1 cellular context compared by ENCODE assay signal in the genomic region with DNA sequence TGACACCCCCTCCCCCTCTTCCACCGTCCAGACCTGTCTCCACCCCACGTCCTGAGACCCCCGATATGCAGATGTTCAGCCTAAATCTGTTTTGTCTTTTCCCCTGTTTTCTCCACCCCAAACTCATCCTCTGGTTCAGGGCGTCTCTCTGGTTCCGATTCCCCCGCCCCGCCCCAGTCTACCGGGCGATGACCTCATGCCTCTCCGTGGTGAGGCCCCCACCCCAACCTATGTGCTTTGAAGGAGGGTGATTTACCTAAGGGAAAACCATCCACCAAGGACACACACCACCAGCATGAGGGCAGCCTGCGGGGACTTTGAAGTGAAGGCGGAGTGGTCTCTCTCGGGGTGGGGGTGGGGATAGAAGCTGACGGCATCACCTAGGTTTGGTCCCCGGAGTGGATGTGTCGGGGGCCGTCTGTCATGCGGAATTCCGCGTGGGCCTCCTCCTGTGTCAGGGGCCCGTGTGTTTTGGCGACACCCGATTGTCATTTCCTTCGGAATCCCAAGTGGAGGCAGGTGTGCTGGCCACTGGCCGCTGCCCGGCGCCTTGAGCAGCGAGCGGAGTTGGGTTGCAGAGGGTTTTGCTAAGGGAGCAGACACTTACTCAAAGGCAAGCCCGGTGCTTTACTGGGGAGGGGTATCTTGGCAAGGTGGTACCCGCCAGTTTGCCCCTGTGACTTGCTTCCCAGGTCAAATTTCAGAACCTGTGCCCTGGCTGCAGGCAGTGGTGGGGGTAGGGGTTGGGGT.
TF ChIP-seq lines count a peak whose summit lies in the region.

No MANE protein-coding gene starts in this region.

TF ChIP-seq in HEK293, 187 proteins besides CTCF, POLR2A, EP300 and RAD21 (continued from another document):
- TF ChIP-seq, protein P1, sequence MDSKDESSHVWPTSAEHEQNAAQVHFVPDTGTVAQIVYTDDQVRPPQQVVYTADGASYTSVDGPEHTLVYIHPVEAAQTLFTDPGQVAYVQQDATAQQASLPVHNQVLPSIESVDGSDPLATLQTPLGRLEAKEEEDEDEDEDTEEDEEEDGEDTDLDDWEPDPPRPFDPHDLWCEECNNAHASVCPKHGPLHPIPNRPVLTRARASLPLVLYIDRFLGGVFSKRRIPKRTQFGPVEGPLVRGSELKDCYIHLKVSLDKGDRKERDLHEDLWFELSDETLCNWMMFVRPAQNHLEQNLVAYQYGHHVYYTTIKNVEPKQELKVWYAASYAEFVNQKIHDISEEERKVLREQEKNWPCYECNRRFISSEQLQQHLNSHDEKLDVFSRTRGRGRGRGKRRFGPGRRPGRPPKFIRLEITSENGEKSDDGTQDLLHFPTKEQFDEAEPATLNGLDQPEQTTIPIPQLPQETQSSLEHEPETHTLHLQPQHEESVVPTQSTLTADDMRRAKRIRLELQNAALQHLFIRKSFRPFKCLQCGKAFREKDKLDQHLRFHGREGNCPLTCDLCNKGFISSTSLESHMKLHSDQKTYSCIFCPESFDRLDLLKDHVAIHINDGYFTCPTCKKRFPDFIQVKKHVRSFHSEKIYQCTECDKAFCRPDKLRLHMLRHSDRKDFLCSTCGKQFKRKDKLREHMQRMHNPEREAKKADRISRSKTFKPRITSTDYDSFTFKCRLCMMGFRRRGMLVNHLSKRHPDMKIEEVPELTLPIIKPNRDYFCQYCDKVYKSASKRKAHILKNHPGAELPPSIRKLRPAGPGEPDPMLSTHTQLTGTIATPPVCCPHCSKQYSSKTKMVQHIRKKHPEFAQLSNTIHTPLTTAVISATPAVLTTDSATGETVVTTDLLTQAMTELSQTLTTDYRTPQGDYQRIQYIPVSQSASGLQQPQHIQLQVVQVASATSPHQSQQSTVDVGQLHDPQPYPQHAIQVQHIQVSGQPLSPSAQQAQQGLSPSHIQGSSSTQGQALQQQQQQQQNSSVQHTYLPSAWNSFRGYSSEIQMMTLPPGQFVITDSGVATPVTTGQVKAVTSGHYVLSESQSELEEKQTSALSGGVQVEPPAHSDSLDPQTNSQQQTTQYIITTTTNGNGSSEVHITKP (tag by site-specific recombination; IDR thresholded peaks at IDR 0.05), result peak; percentile 18; the same call in 1 of the 2 replicates
- TF ChIP-seq, protein P2, sequence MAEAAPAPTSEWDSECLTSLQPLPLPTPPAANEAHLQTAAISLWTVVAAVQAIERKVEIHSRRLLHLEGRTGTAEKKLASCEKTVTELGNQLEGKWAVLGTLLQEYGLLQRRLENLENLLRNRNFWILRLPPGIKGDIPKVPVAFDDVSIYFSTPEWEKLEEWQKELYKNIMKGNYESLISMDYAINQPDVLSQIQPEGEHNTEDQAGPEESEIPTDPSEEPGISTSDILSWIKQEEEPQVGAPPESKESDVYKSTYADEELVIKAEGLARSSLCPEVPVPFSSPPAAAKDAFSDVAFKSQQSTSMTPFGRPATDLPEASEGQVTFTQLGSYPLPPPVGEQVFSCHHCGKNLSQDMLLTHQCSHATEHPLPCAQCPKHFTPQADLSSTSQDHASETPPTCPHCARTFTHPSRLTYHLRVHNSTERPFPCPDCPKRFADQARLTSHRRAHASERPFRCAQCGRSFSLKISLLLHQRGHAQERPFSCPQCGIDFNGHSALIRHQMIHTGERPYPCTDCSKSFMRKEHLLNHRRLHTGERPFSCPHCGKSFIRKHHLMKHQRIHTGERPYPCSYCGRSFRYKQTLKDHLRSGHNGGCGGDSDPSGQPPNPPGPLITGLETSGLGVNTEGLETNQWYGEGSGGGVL (tag by site-specific recombination; IDR thresholded peaks at IDR 0.05), result peak; percentile 23
- TF ChIP-seq, protein P3, sequence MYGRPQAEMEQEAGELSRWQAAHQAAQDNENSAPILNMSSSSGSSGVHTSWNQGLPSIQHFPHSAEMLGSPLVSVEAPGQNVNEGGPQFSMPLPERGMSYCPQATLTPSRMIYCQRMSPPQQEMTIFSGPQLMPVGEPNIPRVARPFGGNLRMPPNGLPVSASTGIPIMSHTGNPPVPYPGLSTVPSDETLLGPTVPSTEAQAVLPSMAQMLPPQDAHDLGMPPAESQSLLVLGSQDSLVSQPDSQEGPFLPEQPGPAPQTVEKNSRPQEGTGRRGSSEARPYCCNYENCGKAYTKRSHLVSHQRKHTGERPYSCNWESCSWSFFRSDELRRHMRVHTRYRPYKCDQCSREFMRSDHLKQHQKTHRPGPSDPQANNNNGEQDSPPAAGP (tag by site-specific recombination; IDR thresholded peaks at IDR 0.05), result peak; percentile 61
- TF ChIP-seq ZNF366 (tag by site-specific recombination; conservative IDR thresholded peaks at IDR 0.05) (peak; percentile 50; the same call in 1 of the 2 replicates), ZBTB21 (tag by site-specific recombination; IDR thresholded peaks at IDR 0.05) (peak; percentile 57; the same call in 1 of the 2 replicates), SP2 (tag by site-specific recombination; IDR thresholded peaks at IDR 0.05) (peak; percentile 32), ZFHX2 (tag by site-specific recombination; conservative IDR thresholded peaks at IDR 0.05) (0 out of 2 replicates have a peak, but pooled peaks have one; percentile 8), ZEB2 (tag by site-specific recombination; IDR thresholded peaks at IDR 0.05) (peak; percentile 85; the same call in 1 of the 2 replicates), ZNF184 (tag by site-specific recombination; IDR thresholded peaks at IDR 0.05) (no peak), ZNF544 (tag by site-specific recombination; IDR thresholded peaks at IDR 0.05) (no peak), FEZF1 (tag by site-specific recombination; IDR thresholded peaks at IDR 0.05) (no peak), ZBTB48 (tag by site-specific recombination; IDR thresholded peaks at IDR 0.05) (0 out of 2 replicates have a peak, but pooled peaks have one; percentile 39), ZNF629 (tag by site-specific recombination; IDR thresholded peaks at IDR 0.05) (peak; percentile 83), ZNF214 (tag by site-specific recombination; IDR thresholded peaks at IDR 0.05; ENCODE audit: borderline replicate concordance) (no peak), SP7 (tag by site-specific recombination; IDR thresholded peaks at IDR 0.05) (peak; percentile 34; the same call in 1 of the 2 replicates), ZNF335 (tag by site-specific recombination; conservative IDR thresholded peaks at IDR 0.05) (peak; percentile 35), ZNF211 (tag by site-specific recombination; IDR thresholded peaks at IDR 0.05; ENCODE audit: low read depth) (no peak), ZNF394 (tag by site-specific recombination; IDR thresholded peaks at IDR 0.05; ENCODE audit: borderline replicate concordance) (peak; percentile 29; the same call in 1 of the 2 replicates), KLF7 (tag by site-specific recombination; IDR thresholded peaks at IDR 0.05; ENCODE audit: borderline replicate concordance) (peak; percentile 12; the same call in 1 of the 2 replicates), TCF7L2 (IDR thresholded peaks at IDR 0.05; ENCODE audit: borderline replicate concordance, low read depth, low read length) (peak; percentile 66; the same call in 1 of the 2 replicates), INSM2 (tag by site-specific recombination; IDR thresholded peaks at IDR 0.05) (0 out of 2 replicates have a peak, but pooled peaks have one; percentile 13), HIC1 (tag by site-specific recombination; IDR thresholded peaks at IDR 0.05) (peak; percentile 52), ZIC2 (tag by site-specific recombination; IDR thresholded peaks at IDR 0.05) (peak; percentile 50; the same call in 1 of the 2 replicates), GLIS2 (tag by site-specific recombination; IDR thresholded peaks at IDR 0.05) (peak; percentile 39)
- TF ChIP-seq, protein P4, sequence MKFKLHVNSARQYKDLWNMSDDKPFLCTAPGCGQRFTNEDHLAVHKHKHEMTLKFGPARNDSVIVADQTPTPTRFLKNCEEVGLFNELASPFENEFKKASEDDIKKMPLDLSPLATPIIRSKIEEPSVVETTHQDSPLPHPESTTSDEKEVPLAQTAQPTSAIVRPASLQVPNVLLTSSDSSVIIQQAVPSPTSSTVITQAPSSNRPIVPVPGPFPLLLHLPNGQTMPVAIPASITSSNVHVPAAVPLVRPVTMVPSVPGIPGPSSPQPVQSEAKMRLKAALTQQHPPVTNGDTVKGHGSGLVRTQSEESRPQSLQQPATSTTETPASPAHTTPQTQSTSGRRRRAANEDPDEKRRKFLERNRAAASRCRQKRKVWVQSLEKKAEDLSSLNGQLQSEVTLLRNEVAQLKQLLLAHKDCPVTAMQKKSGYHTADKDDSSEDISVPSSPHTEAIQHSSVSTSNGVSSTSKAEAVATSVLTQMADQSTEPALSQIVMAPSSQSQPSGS (tag by site-specific recombination; IDR thresholded peaks at IDR 0.05; ENCODE audit: low read depth), result peak; percentile 93
